In genomic region chr20:63403403-63404105, GRCh38 we compare ENCODE assay signal across 31 cellular contexts. TPM values are rescaled to one million over a fixed set of nuclear protein-coding genes. Genes with fewer than 3 reads are reported as not detected.
"Had no signal": no experiment of that assay in that cellular context is flagged by ENCODE, and none has a peak within 500 bp of the region (broad histone marks: within the 10 kb centered on the region; RNA-seq: fewer than 3 reads in every experiment).

No MANE protein-coding gene starts in this region.

- FAIRE-seq: K562, RCC 7860 had no signal

- H3K4me3 Mint-ChIP-seq: activated CD8-positive, alpha-beta T cell treated with anti-CD3 and anti-CD28 coated beads, Interleukin-2, amount 10 ng/mL, durations not matched to agents 7 days and 5 days; activated naive CD4-positive, alpha-beta T cell treated with anti-CD3 and anti-CD28 coated beads, Interleukin-2, amount 50 U/mL, for 24 hours; activated naive CD8-positive, alpha-beta T cell treated with anti-CD3 and anti-CD28 coated beads, Interleukin-2, amount 10 ng/mL, durations not matched to agents 7 days and 5 days; activated T-cell treated with anti-CD3 and anti-CD28 coated beads, Interleukin-2, amount 50 U/mL, for 24 hours had no signal

- H3K27ac ChIP-seq: ascending aorta, PC-9, RWPE1, VCaP had no signal

- H3K27me3 Mint-ChIP-seq: activated naive CD4-positive, alpha-beta T cell treated with anti-CD3 and anti-CD28 coated beads, Interleukin-2, amount 50 U/mL, for 24 hours; activated naive CD8-positive, alpha-beta T cell treated with anti-CD3 and anti-CD28 coated beads, Interleukin-2, amount 10 ng/mL, durations not matched to agents 7 days and 5 days; activated T-cell treated with anti-CD3 and anti-CD28 coated beads, Interleukin-2, amount 50 U/mL, for 24 hours had no signal

- H2AFZ ChIP-seq: PC-9 had no signal

- H3K4me1 ChIP-seq: ascending aorta had no signal

- H3K27me3 ChIP-seq: ascending aorta had no signal

- H3K27ac Mint-ChIP-seq: activated CD8-positive, alpha-beta T cell treated with anti-CD3 and anti-CD28 coated beads, Interleukin-2, amount 10 ng/mL, durations not matched to agents 7 days and 5 days; activated naive CD4-positive, alpha-beta T cell treated with anti-CD3 and anti-CD28 coated beads, Interleukin-2, amount 50 U/mL, for 24 hours; activated naive CD8-positive, alpha-beta T cell treated with anti-CD3 and anti-CD28 coated beads, Interleukin-2, amount 10 ng/mL, durations not matched to agents 7 days and 5 days; activated T-cell treated with anti-CD3 and anti-CD28 coated beads, Interleukin-2, amount 50 U/mL, for 24 hours; activated T-helper 2 cell treated with anti-CD3 and anti-CD28 coated beads, Interferon-gamma antibody, Interleukin-2, Interleukin-4, amounts not matched to agents 10 μg/mL and 5 μg/mL and 100 μg/mL, durations not matched to agents 14 hours and 24 hours and 36 hours had no signal

- H3K4me1 Mint-ChIP-seq: activated naive CD4-positive, alpha-beta T cell treated with anti-CD3 and anti-CD28 coated beads, Interleukin-2, amount 50 U/mL, for 24 hours; activated naive CD8-positive, alpha-beta T cell treated with anti-CD3 and anti-CD28 coated beads, Interleukin-2, amount 10 ng/mL, durations not matched to agents 7 days and 5 days had no signal

- H3K36me3 ChIP-seq: ascending aorta had no signal

- DNase-seq: activated CD4-positive, alpha-beta T cell treated with anti-CD3 and anti-CD28 coated beads for 1 hour; activated CD4-positive, alpha-beta T cell treated with anti-CD3 and anti-CD28 coated beads for 48 hours; activated CD4-positive, alpha-beta T cell treated with anti-CD3 and anti-CD28 coated beads, Interleukin-2, amount 50 U/mL, for 48 hours; activated CD4-positive, CD25-positive, alpha-beta regulatory T cell; activated CD8-positive, alpha-beta T cell treated with anti-CD3 and anti-CD28 coated beads, Interleukin-2, amount 10 ng/mL, durations not matched to agents 7 days and 5 days; activated gamma-delta T cell; activated naive CD4-positive, alpha-beta T cell treated with Interleukin-2 at 50 U/mL for 16 hours; activated naive CD8-positive, alpha-beta T cell treated with anti-CD3 and anti-CD28 coated beads, Interleukin-2, amount 10 ng/mL, durations not matched to agents 7 days and 5 days; activated T-cell treated with anti-CD3 and anti-CD28 coated beads, Interleukin-2, amount 50 U/mL, for 24 hours; amygdala; NCI-H1436 treated with DMSO at 0.1 percent for 48 hours; NCI-H2029; NCI-H226; NCI-H524 treated with DMSO at 0.1 percent for 48 hours; NK-92 treated with Interleukin-12 subunit alpha and Interleukin-12 subunit beta, amount 100 ng/mL, for 24 hours; PC-9; SW 1271; T-helper 1 cell; T-helper 2 cell; T-helper 9 cell had no signal

- H3K36me3 Mint-ChIP-seq: activated naive CD4-positive, alpha-beta T cell treated with anti-CD3 and anti-CD28 coated beads, Interleukin-2, amount 50 U/mL, for 24 hours; activated naive CD8-positive, alpha-beta T cell treated with anti-CD3 and anti-CD28 coated beads, Interleukin-2, amount 10 ng/mL, durations not matched to agents 7 days and 5 days had no signal

- H3K4me2 ChIP-seq: PC-9 had no signal

- H3K9me3 Mint-ChIP-seq: activated naive CD4-positive, alpha-beta T cell treated with anti-CD3 and anti-CD28 coated beads, Interleukin-2, amount 50 U/mL, for 24 hours; activated naive CD8-positive, alpha-beta T cell treated with anti-CD3 and anti-CD28 coated beads, Interleukin-2, amount 10 ng/mL, durations not matched to agents 7 days and 5 days; activated T-cell treated with anti-CD3 and anti-CD28 coated beads, Interleukin-2, amount 50 U/mL, for 24 hours; activated T-helper 2 cell treated with anti-CD3 and anti-CD28 coated beads, Interferon-gamma antibody, Interleukin-2, Interleukin-4, amounts not matched to agents 10 μg/mL and 5 μg/mL and 100 μg/mL, durations not matched to agents 14 hours and 24 hours and 36 hours had no signal

- H3K4me3 ChIP-seq: ascending aorta, K562, PC-9 had no signal

- H3K9me3 ChIP-seq: ascending aorta had no signal

RNA-seq across cellular contexts. Expression of gene CHRNA4, which starts 42.4 kb away (rescaled TPM):
- total RNA-seq: activated CD8-positive, alpha-beta T cell treated with anti-CD3 and anti-CD28 coated beads, Interleukin-2, amount 10 ng/mL, durations not matched to agents 7 days and 5 days; activated naive CD8-positive, alpha-beta T cell treated with anti-CD3 and anti-CD28 coated beads, Interleukin-2, amount 10 ng/mL, durations not matched to agents 7 days and 5 days; activated T-helper 2 cell treated with anti-CD3 and anti-CD28 coated beads, Interferon-gamma antibody, Interleukin-2, Interleukin-4, amounts not matched to agents 10 μg/mL and 5 μg/mL and 100 μg/mL, durations not matched to agents 14 hours and 24 hours and 36 hours; ascending aorta; K562; M059J; NCI-H460; OCI-LY7; PC-9 had no signal
- polyA plus RNA-seq: adipose tissue, K562 had no signal
